ENCODE assay signal across 36 cellular contexts in the genomic region with DNA sequence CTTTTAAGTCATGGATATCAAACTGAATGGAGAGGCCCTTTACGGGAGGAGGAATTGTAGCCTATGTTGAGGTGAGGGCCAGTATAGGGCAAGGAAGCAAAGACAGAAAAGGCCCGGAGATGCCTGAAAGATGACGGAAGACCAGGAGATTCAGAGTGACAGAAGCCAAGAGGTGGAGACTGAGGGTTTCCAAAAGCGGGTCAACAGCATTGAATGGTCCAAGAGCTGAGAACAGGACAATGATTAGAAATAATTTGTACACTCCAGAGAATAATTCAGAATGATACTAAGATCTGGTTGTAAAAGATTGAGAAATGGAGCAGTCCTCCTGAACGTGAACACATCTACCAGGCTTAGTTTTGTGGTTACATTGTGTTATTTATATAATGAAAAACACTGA.
"Had no signal": no experiment of that assay in that cellular context is flagged by ENCODE, and none has a peak within 500 bp of the region (broad histone marks: within the 10 kb centered on the region; RNA-seq: fewer than 3 reads in every experiment).

No MANE protein-coding gene starts in this region.

- H3K27me3 Mint-ChIP-seq: activated naive CD4-positive, alpha-beta T cell treated with anti-CD3 and anti-CD28 coated beads, Interleukin-2, amount 10 ng/mL, durations not matched to agents 7 days and 5 days; activated naive CD4-positive, alpha-beta T cell treated with anti-CD3 and anti-CD28 coated beads, Interleukin-2, amount 50 U/mL, for 24 hours; activated naive CD8-positive, alpha-beta T cell treated with anti-CD3 and anti-CD28 coated beads, Interleukin-2, amount 50 U/mL, for 24 hours; brain had no signal

- DNase-seq: activated effector memory CD4-positive, alpha-beta T cell treated with anti-CD3 and anti-CD28 coated beads, Interleukin-2, amount 50 U/mL, for 16 hours; activated effector memory CD4-positive, alpha-beta T cell treated with Interleukin-2 at 50 U/mL for 16 hours; activated gamma-delta T cell; activated gamma-delta T cell treated with Interleukin-2 at 50 U/mL for 16 hours; activated naive CD4-positive, alpha-beta T cell; activated naive CD4-positive, alpha-beta T cell treated with anti-CD3 and anti-CD28 coated beads for 36 hours; activated naive CD4-positive, alpha-beta T cell treated with anti-CD3 and anti-CD28 coated beads, Interleukin-2, amount 10 ng/mL, durations not matched to agents 7 days and 5 days; activated naive CD4-positive, alpha-beta T cell treated with anti-CD3 and anti-CD28 coated beads, Interleukin-2, amount 50 U/mL, for 16 hours; activated naive CD4-positive, alpha-beta T cell treated with Interleukin-2 at 50 U/mL for 16 hours; activated naive CD8-positive, alpha-beta T cell treated with anti-CD3 and anti-CD28 coated beads for 36 hours; activated naive CD8-positive, alpha-beta T cell treated with anti-CD3 and anti-CD28 coated beads, Interleukin-2, amount 10 ng/mL, durations not matched to agents 7 days and 5 days; activated naive CD8-positive, alpha-beta T cell treated with anti-CD3 and anti-CD28 coated beads, Interleukin-2, amount 50 U/mL, for 24 hours; activated T-cell treated with anti-CD3 and anti-CD28 coated beads, Interleukin-2, amount 50 U/mL, for 1 hour; activated T-cell treated with anti-CD3 and anti-CD28 coated beads, Interleukin-2, amount 50 U/mL, for 4 hours; activated T-cell treated with anti-CD3 and anti-CD28 coated beads, Interleukin-2, amount 50 U/mL, for 48 hours; activated T-cell treated with anti-CD3 and anti-CD28 coated beads, Interleukin-2, amount 50 U/mL, for 72 hours; adrenal gland; amniotic stem cell; amygdala; anterior cingulate cortex; body of pancreas; brain microvascular endothelial cell; caudate nucleus; central memory CD4-positive, alpha-beta T cell; cerebellar nuclear complex had no signal

- H3K27me3 ChIP-seq: adrenal gland, ascending aorta, body of pancreas, brain microvascular endothelial cell, breast epithelium, cardiac muscle cell had no signal

- H3K27ac ChIP-seq: adrenal gland, ascending aorta, body of pancreas, brain microvascular endothelial cell, breast epithelium, cardiac muscle cell had no signal

- H3K36me3 Mint-ChIP-seq: activated naive CD4-positive, alpha-beta T cell treated with anti-CD3 and anti-CD28 coated beads, Interleukin-2, amount 10 ng/mL, durations not matched to agents 7 days and 5 days; activated naive CD4-positive, alpha-beta T cell treated with anti-CD3 and anti-CD28 coated beads, Interleukin-2, amount 50 U/mL, for 24 hours; activated naive CD8-positive, alpha-beta T cell treated with anti-CD3 and anti-CD28 coated beads, Interleukin-2, amount 10 ng/mL, durations not matched to agents 7 days and 5 days; brain had no signal

- H3K4me1 ChIP-seq: adrenal gland, ascending aorta, body of pancreas, breast epithelium had no signal

- ATAC-seq: activated naive CD4-positive, alpha-beta T cell treated with anti-CD3 and anti-CD28 coated beads, Interleukin-2, amount 50 U/mL, for 72 hours; activated naive CD8-positive, alpha-beta T cell treated with anti-CD3 and anti-CD28 coated beads, Interleukin-2, amount 50 U/mL, for 24 hours; activated T-cell treated with anti-CD3 and anti-CD28 coated beads, Interleukin-2, amount 50 U/mL, for 4 hours; activated T-cell treated with anti-CD3 and anti-CD28 coated beads, Interleukin-2, amount 50 U/mL, for 72 hours; activated T-helper 17 cell treated with anti-CD3 and anti-CD28 coated beads, Interleukin-2, amount 50 U/mL, for 72 hours; body of pancreas had no signal

- H3K36me3 ChIP-seq: adrenal gland, ascending aorta, brain microvascular endothelial cell, breast epithelium, cardiac muscle cell had no signal

- H3K4me1 Mint-ChIP-seq: activated naive CD4-positive, alpha-beta T cell treated with anti-CD3 and anti-CD28 coated beads, Interleukin-2, amount 50 U/mL, for 24 hours; activated T-helper 17 cell treated with anti-CD3 and anti-CD28 coated beads, Interleukin-2, amount 50 U/mL, for 72 hours; brain; central memory CD8-positive, alpha-beta T cell had no signal

- H3K4me3 Mint-ChIP-seq: activated naive CD4-positive, alpha-beta T cell treated with anti-CD3 and anti-CD28 coated beads for 36 hours; activated naive CD4-positive, alpha-beta T cell treated with anti-CD3 and anti-CD28 coated beads, Interleukin-2, amount 10 ng/mL, durations not matched to agents 7 days and 5 days; activated naive CD4-positive, alpha-beta T cell treated with anti-CD3 and anti-CD28 coated beads, Interleukin-2, amount 50 U/mL, for 24 hours; activated naive CD8-positive, alpha-beta T cell; activated naive CD8-positive, alpha-beta T cell treated with anti-CD3 and anti-CD28 coated beads for 36 hours; activated naive CD8-positive, alpha-beta T cell treated with anti-CD3 and anti-CD28 coated beads, Interleukin-2, amount 10 ng/mL, durations not matched to agents 7 days and 5 days; activated naive CD8-positive, alpha-beta T cell treated with anti-CD3 and anti-CD28 coated beads, Interleukin-2, amount 50 U/mL, for 24 hours; activated T-cell treated with anti-CD3 and anti-CD28 coated beads, Interleukin-2, amount 50 U/mL, for 4 hours; activated T-cell treated with anti-CD3 and anti-CD28 coated beads, Interleukin-2, amount 50 U/mL, for 72 hours; activated T-helper 1 cell treated with anti-CD3 and anti-CD28 coated beads, Interleukin-12 subunit alpha, Interleukin-12 subunit beta, Interleukin-2, Interleukin-4 antibody, amounts not matched to agents 30 ng/mL and 10 ng/mL and 1 ng/mL, durations not matched to agents 14 hours and 24 hours and 36 hours; activated T-helper 17 cell treated with anti-CD3 and anti-CD28 coated beads, Interleukin-2, amount 50 U/mL, for 72 hours; brain; central memory CD8-positive, alpha-beta T cell had no signal

- H3K4me3 ChIP-seq: adrenal gland, ascending aorta, body of pancreas, breast epithelium, cardiac muscle cell had no signal

- H3K27ac Mint-ChIP-seq: activated naive CD4-positive, alpha-beta T cell treated with anti-CD3 and anti-CD28 coated beads for 36 hours; activated naive CD4-positive, alpha-beta T cell treated with anti-CD3 and anti-CD28 coated beads, Interleukin-2, amount 10 ng/mL, durations not matched to agents 7 days and 5 days; activated naive CD4-positive, alpha-beta T cell treated with anti-CD3 and anti-CD28 coated beads, Interleukin-2, amount 50 U/mL, for 24 hours; activated naive CD4-positive, alpha-beta T cell treated with anti-CD3 and anti-CD28 coated beads, Interleukin-2, amount 50 U/mL, for 72 hours; activated naive CD8-positive, alpha-beta T cell; activated naive CD8-positive, alpha-beta T cell treated with anti-CD3 and anti-CD28 coated beads for 36 hours; activated naive CD8-positive, alpha-beta T cell treated with anti-CD3 and anti-CD28 coated beads, Interleukin-2, amount 10 ng/mL, durations not matched to agents 7 days and 5 days; activated naive CD8-positive, alpha-beta T cell treated with anti-CD3 and anti-CD28 coated beads, Interleukin-2, amount 50 U/mL, for 24 hours; activated T-cell treated with anti-CD3 and anti-CD28 coated beads, Interleukin-2, amount 50 U/mL, for 72 hours; activated T-helper 1 cell treated with anti-CD3 and anti-CD28 coated beads, Interleukin-12 subunit alpha, Interleukin-12 subunit beta, Interleukin-2, Interleukin-4 antibody, amounts not matched to agents 30 ng/mL and 10 ng/mL and 1 ng/mL, durations not matched to agents 14 hours and 24 hours and 36 hours; activated T-helper 17 cell treated with anti-CD3 and anti-CD28 coated beads, Interleukin-2, amount 50 U/mL, for 72 hours; activated T-helper 2 cell treated with anti-CD3 and anti-CD28 coated beads, Interferon-gamma antibody, Interleukin-2, Interleukin-4, amounts not matched to agents 10 μg/mL and 5 μg/mL and 100 μg/mL, durations not matched to agents 14 hours and 24 hours and 36 hours; brain had no signal

- H3K9me3 ChIP-seq: adrenal gland, ascending aorta, body of pancreas, breast epithelium had no signal

- H3K9me3 Mint-ChIP-seq: central memory CD8-positive, alpha-beta T cell had no signal
